ENCODE assay signal across 8 cellular contexts in genomic region chr12:121679661-121680197, GRCh38. TPM values are rescaled to one million over a fixed set of nuclear protein-coding genes. Genes with fewer than 3 reads are reported as not detected.
DNase-seq lines count a peak whose midpoint lies in the region; ATAC-seq and TF ChIP-seq lines count a peak whose summit lies in the region.
"Not testable (repeated sequence)": the region's sequence is repeated elsewhere in the genome, so short reads cannot be mapped to it uniquely, and the experiment has no call there.
"Had no signal": no experiment of that assay in that cellular context is flagged by ENCODE, and none has a peak within 500 bp of the region (broad histone marks: within the 10 kb centered on the region; RNA-seq: fewer than 3 reads in every experiment).

No MANE protein-coding gene starts in this region.

- peak overlapping the region; percentile 32 for H3K4me3 Mint-ChIP-seq in central memory CD8-positive, alpha-beta T cell
- not testable (repeated sequence) for H3K4me3 Mint-ChIP-seq in immature natural killer cell, neural progenitor cell

- not testable (repeated sequence) for TF ChIP-seq CTCF in C4-2B (conservative IDR thresholded peaks at IDR 0.05); neural progenitor cell (IDR thresholded peaks at IDR 0.05)

- H3K9me3 ChIP-seq in neural progenitor cell (ENCODE audit: low read depth), result not testable (repeated sequence)

- H3K27me3 Mint-ChIP-seq in central memory CD8-positive, alpha-beta T cell; immature natural killer cell (ENCODE audit: low read depth in 3 of 3); neural progenitor cell (ENCODE audit: insufficient read depth, low read depth): not testable (repeated sequence)

- not testable (repeated sequence) for H3K4me1 ChIP-seq in neural progenitor cell

- in situ Hi-C loops in SK-MEL-5 (cut with HindIII; ENCODE audit: low pct_unique_long_range_greater_than_20kb, low sequenced_read_pairs), result not testable (repeated sequence)

- peak; percentile 49 for DNase-seq in SK-MEL-5 (ENCODE audit: low read depth, low spot score)
- not testable (repeated sequence) for DNase-seq in central memory CD8-positive, alpha-beta T cell (ENCODE audit: low spot score in 2 of 2); immature natural killer cell; neural progenitor cell (ENCODE audit: low spot score); substantia nigra (lab: John Stamatoyannopoulos, UW)

- not testable (repeated sequence) for H3K4me1 Mint-ChIP-seq in central memory CD8-positive, alpha-beta T cell; immature natural killer cell
- peaks cover 18% of the 10 kb centered on the region for H3K4me1 Mint-ChIP-seq in neural progenitor cell

- not testable (repeated sequence) for H3K36me3 ChIP-seq in neural progenitor cell

- H3K4me2 ChIP-seq in neural progenitor cell, result not testable (repeated sequence)

- H3K27me3 ChIP-seq in neural progenitor cell, result not testable (repeated sequence)

- H3K4me3 ChIP-seq in neural progenitor cell, result not testable (repeated sequence)

- peak overlapping the region; percentile 63; the same call in 1 of the 2 replicates for H3K27ac ChIP-seq in C4-2B
- peak overlapping the region; percentile 10 for H3K27ac ChIP-seq in angular gyrus (ENCODE audit: low read depth, low read length)
- H3K27ac ChIP-seq in neural progenitor cell, result not testable (repeated sequence)
- peak overlapping the region; percentile 2 for H3K27ac ChIP-seq in substantia nigra (ENCODE audit: low read depth, low read length, poor library complexity, severe bottlenecking)

- peak overlapping the region; percentile 79 for H2AFZ ChIP-seq in neural progenitor cell (replicated peaks)

- peaks cover 24% of the 10 kb centered on the region for H3F3A ChIP-seq in neural progenitor cell (ENCODE audit: low read depth)

- not testable (repeated sequence) for H3K79me2 ChIP-seq in neural progenitor cell (ENCODE audit: low read depth)

- peak overlapping the region; percentile 97 for H3K27ac Mint-ChIP-seq in central memory CD8-positive, alpha-beta T cell (ENCODE audit: low read depth)
- H3K27ac Mint-ChIP-seq in immature natural killer cell (peak overlapping the region in 4 of 6 donors; percentile 57 to 78 (median 76)), neural progenitor cell (peak overlapping the region; percentile 81)

- not testable (repeated sequence) for H3K9ac ChIP-seq in neural progenitor cell

- peaks cover 34% of the 10 kb centered on the region for H3K36me3 Mint-ChIP-seq in central memory CD8-positive, alpha-beta T cell (ENCODE audit: insufficient read depth)
- not testable (repeated sequence) for H3K36me3 Mint-ChIP-seq in immature natural killer cell, neural progenitor cell

- H4K20me1 ChIP-seq in neural progenitor cell (ENCODE audit: low read depth), result not testable (repeated sequence)

- H3K9me3 Mint-ChIP-seq in central memory CD8-positive, alpha-beta T cell; immature natural killer cell; neural progenitor cell: not testable (repeated sequence)

- ATAC-seq in central memory CD8-positive, alpha-beta T cell (replicated peaks; ENCODE audit: extremely low read depth, poor library complexity, severe bottlenecking), result not testable (repeated sequence)

RNA-seq across cellular contexts. Expression of gene MORN3, which starts 10.3 kb away (rescaled TPM):
- total RNA-seq in SK-MEL-5 (2014; rRNA removed; shearing (Covaris generic)), result 0.13 TPM in 1 of 2 replicates, not detected in the other
- 0.03 TPM in 1 of 2 replicates, not detected in the other for polyA plus RNA-seq in SK-MEL-5 (2015; cell fraction: cytosol; rRNA removed)
- polyA plus RNA-seq in SK-MEL-5 (2015; cell fraction: nucleus; rRNA removed), result not detected in 2 replicates
- polyA plus RNA-seq in immature natural killer cell, result 1 to 10 TPM; 1.4 to 3.4 (median 2.0) TPM
- 0.19 and 1.3 TPM in 2 replicates for total RNA-seq in neural progenitor cell (ENCODE audit: low replicate concordance)
- total RNA-seq: LHCN-M2 had no signal

RNA-seq across cellular contexts. Expression of gene TMEM120B, which starts 32.8 kb away (rescaled TPM):
- 13.6 and 14.2 TPM in 2 replicates for total RNA-seq in SK-MEL-5 (2014; rRNA removed; shearing (Covaris generic))
- polyA plus RNA-seq in SK-MEL-5 (2015; cell fraction: cytosol; rRNA removed), result 26.2 and 36.7 TPM in 2 replicates
- polyA plus RNA-seq in SK-MEL-5 (2015; cell fraction: nucleus; rRNA removed), result 55.1 and 56.4 TPM in 2 replicates
- polyA plus RNA-seq in immature natural killer cell, result 1 to 10 TPM; 1.8 to 4.0 (median 3.1) TPM
- total RNA-seq in neural progenitor cell (ENCODE audit: low replicate concordance), result 4.7 and 12.7 TPM in 2 replicates

RNA-seq across cellular contexts. Expression of gene ORAI1, which starts 53.4 kb away (rescaled TPM):
- total RNA-seq in SK-MEL-5 (2014; rRNA removed; shearing (Covaris generic)), result 16.9 and 22.2 TPM in 2 replicates
- polyA plus RNA-seq in SK-MEL-5 (2015; cell fraction: cytosol; rRNA removed), result 84.8 and 88.2 TPM in 2 replicates
- 4.3 and 4.7 TPM in 2 replicates for polyA plus RNA-seq in SK-MEL-5 (2015; cell fraction: nucleus; rRNA removed)
- 100 to 1,000 TPM; 145 to 216 (median 183) TPM for polyA plus RNA-seq in immature natural killer cell
- total RNA-seq in neural progenitor cell (ENCODE audit: low replicate concordance), result 8.0 and 10.6 TPM in 2 replicates
